In genomic region chr14:68623828-68624227, GRCh38 we compare ENCODE assay signal across 18 cellular contexts.
"Had no signal": no experiment of that assay in that cellular context is flagged by ENCODE, and none has a peak within 500 bp of the region (broad histone marks: within the 10 kb centered on the region; RNA-seq: fewer than 3 reads in every experiment).

No MANE protein-coding gene starts in this region.

- H3K27ac ChIP-seq: left lung, psoas muscle, right lobe of liver had no signal

- H3K4me3 ChIP-seq: left lung, psoas muscle, right lobe of liver, tibial nerve had no signal

- ATAC-seq: activated CD8-positive, alpha-beta T cell treated with anti-CD3 and anti-CD28 coated beads for 36 hours; activated T-cell treated with anti-CD3 and anti-CD28 coated beads, Interleukin-2, amount 50 U/mL, for 4 hours; left lung; psoas muscle; right lobe of liver had no signal

- H3K9me3 ChIP-seq: psoas muscle, right lobe of liver had no signal

- H3K4me3 Mint-ChIP-seq: activated CD8-positive, alpha-beta T cell treated with anti-CD3 and anti-CD28 coated beads for 36 hours; activated naive CD4-positive, alpha-beta T cell treated with anti-CD3 and anti-CD28 coated beads, Interleukin-2, amount 50 U/mL, for 24 hours; activated T-cell treated with anti-CD3 and anti-CD28 coated beads, Interleukin-2, amount 50 U/mL, for 4 hours had no signal

- H3K9me3 Mint-ChIP-seq: activated CD8-positive, alpha-beta T cell treated with anti-CD3 and anti-CD28 coated beads for 36 hours; activated naive CD4-positive, alpha-beta T cell treated with anti-CD3 and anti-CD28 coated beads, Interleukin-2, amount 50 U/mL, for 24 hours; activated T-cell treated with anti-CD3 and anti-CD28 coated beads, Interleukin-2, amount 50 U/mL, for 4 hours had no signal

- H3K27me3 ChIP-seq: right lobe of liver, tibial nerve had no signal

- DNase-seq: activated CD4-positive, alpha-beta T cell treated with anti-CD3 and anti-CD28 coated beads for 48 hours; activated CD4-positive, CD25-positive, alpha-beta regulatory T cell; activated CD8-positive, alpha-beta T cell treated with anti-CD3 and anti-CD28 coated beads for 36 hours; activated gamma-delta T cell; activated T-cell treated with anti-CD3 and anti-CD28 coated beads, Interleukin-2, amount 50 U/mL, for 4 hours; caudate nucleus; erythroblast; left lung; midbrain; psoas muscle; right lobe of liver; small intestine; stimulated activated CD4-positive, alpha-beta T cell treated with anti-CD3 and anti-CD28 coated beads, Interleukin-4, amount 100 ng/mL, for 4 hours; stimulated activated naive CD4-positive, alpha-beta T cell treated with Interleukin-2 at 50 U/mL for 16 hours; T-helper 1 cell; T-helper 9 cell had no signal

- H3K36me3 ChIP-seq: left lung, right lobe of liver, tibial nerve had no signal

- H3K36me3 Mint-ChIP-seq: activated naive CD4-positive, alpha-beta T cell treated with anti-CD3 and anti-CD28 coated beads, Interleukin-2, amount 50 U/mL, for 24 hours had no signal

- H3K27me3 Mint-ChIP-seq: activated naive CD4-positive, alpha-beta T cell treated with anti-CD3 and anti-CD28 coated beads, Interleukin-2, amount 50 U/mL, for 24 hours had no signal

- H3K27ac Mint-ChIP-seq: activated CD8-positive, alpha-beta T cell treated with anti-CD3 and anti-CD28 coated beads for 36 hours; activated naive CD4-positive, alpha-beta T cell treated with anti-CD3 and anti-CD28 coated beads, Interleukin-2, amount 50 U/mL, for 24 hours had no signal
